9 cellular contexts compared by ENCODE assay signal in genomic region chr14:33949051-33950037, GRCh38. TPM values are rescaled to one million over a fixed set of nuclear protein-coding genes. Genes with fewer than 3 reads are reported as not detected.
DNase-seq lines count a peak whose midpoint lies in the region; ATAC-seq, FAIRE-seq and TF ChIP-seq lines count a peak whose summit lies in the region.
"Had no signal": no experiment of that assay in that cellular context is flagged by ENCODE, and none has a peak within 500 bp of the region (broad histone marks: within the 10 kb centered on the region; RNA-seq: fewer than 3 reads in every experiment).

No MANE protein-coding gene starts in this region.

- no peak overlapping the region for H3K27ac Mint-ChIP-seq in stimulated activated naive B cell treated with anti-CD40 and anti-IgM and Interleukin-4, amounts not matched to agents 10 μg/mL and 1 μg/mL and 100 μg/mL, for 72 hours

- no peaks in the 10 kb centered on the region for H3K36me3 ChIP-seq in keratinocyte (ENCODE audit: control insufficient read depth in 2 of 2, extremely low read depth in 1 of 2, insufficient read depth in 2 of 2, low read length in 2 of 2)
- H3K36me3 ChIP-seq in MM.1S (replicated peaks; ENCODE audit: insufficient read depth, low read length) = no peaks in the 10 kb centered on the region

- peaks cover 34 to 66% of the 10 kb centered on the region in 2 donors for H3K27me3 Mint-ChIP-seq in stimulated activated naive B cell treated with anti-CD40 and anti-IgM and Interleukin-4, amounts not matched to agents 10 μg/mL and 1 μg/mL and 100 μg/mL, for 72 hours

- H3K4me3 ChIP-seq in keratinocyte (ENCODE audit: control insufficient read depth in 2 of 3, extremely low read depth in 1 of 3, insufficient read depth in 2 of 3, low read depth in 1 of 3, low read length in 3 of 3) (peak overlapping the region; percentile 65 to 75 (median 73)), MM.1S (ENCODE audit: low read length) (no peak overlapping the region)

- H3K9ac ChIP-seq in keratinocyte (ENCODE audit: control insufficient read depth, extremely low read depth, insufficient read depth, low read length) = no peak overlapping the region
- H3K9ac ChIP-seq in MM.1S (ENCODE audit: low read length) = no peak overlapping the region

- peaks cover 24% of the 10 kb centered on the region for H3K27me3 ChIP-seq in keratinocyte (ENCODE audit: control insufficient read depth, extremely low read depth, insufficient read depth, low read length)
- no peaks in the 10 kb centered on the region for H3K27me3 ChIP-seq in MM.1S (replicated peaks; ENCODE audit: insufficient read depth, low read length)

- TF ChIP-seq CTCF in keratinocyte (optimal IDR thresholded peaks at IDR 0.05 in 1 of 3, IDR thresholded peaks at IDR 0.05 in 1 of 3, conservative IDR thresholded peaks at IDR 0.05 in 1 of 3; ENCODE audit: extremely low read depth in 1 of 3, insufficient read depth in 2 of 3, low read length in 3 of 3) (no peak), MM.1S (IDR thresholded peaks at IDR 0.05; ENCODE audit: low read length) (no peak)

- H3K27ac ChIP-seq in keratinocyte (ENCODE audit: control insufficient read depth, insufficient read depth, low read length) = no peak overlapping the region
- no peak overlapping the region for H3K27ac ChIP-seq in MM.1S (ENCODE audit: low read length)

- H3K9me3 Mint-ChIP-seq in stimulated activated naive B cell treated with anti-CD40 and anti-IgM and Interleukin-4, amounts not matched to agents 10 μg/mL and 1 μg/mL and 100 μg/mL, for 72 hours = no peaks in the 10 kb centered on the region

- no peaks in the 10 kb centered on the region for H3K9me1 ChIP-seq in keratinocyte (ENCODE audit: control insufficient read depth, extremely low read depth, insufficient read depth, low read length)

- peak overlapping the region; percentile 88 to 96 for H3K4me3 Mint-ChIP-seq in stimulated activated naive B cell treated with anti-CD40 and anti-IgM and Interleukin-4, amounts not matched to agents 10 μg/mL and 1 μg/mL and 100 μg/mL, for 72 hours

- no peaks in the 10 kb centered on the region for H3K36me3 Mint-ChIP-seq in stimulated activated naive B cell treated with anti-CD40 and anti-IgM and Interleukin-4, amounts not matched to agents 10 μg/mL and 1 μg/mL and 100 μg/mL, for 72 hours

- DNase-seq in NCI-H2171 treated with DMSO at 0.1 percent for 48 hours (lab: John Stamatoyannopoulos, UW) (peak; percentile 39), NCI-H2171 (lab: John Stamatoyannopoulos, UW) (no peak), UCSD-AML1 (lab: John Stamatoyannopoulos, UW; ENCODE audit: unreplicated experiment) (peak; percentile 21), keratinocyte (ENCODE audit: low read depth, low spot score) (no peak), EL (no peak), HuH-7 (ENCODE audit: low spot score) (no peak), MM.1S (no peak)
- DNase-seq in stimulated activated naive B cell treated with anti-CD40 and anti-IgM and Interleukin-4, amounts not matched to agents 10 μg/mL and 1 μg/mL and 100 μg/mL, for 72 hours = no peak
- DNase-seq: stimulated activated CD4-positive, alpha-beta T cell treated with anti-CD3 and anti-CD28 coated beads, Interleukin-1b, Interleukin-23, amount 100 ng/mL, for 48 hours had no signal

- H3K9me2 ChIP-seq in MM.1S (replicated peaks; ENCODE audit: insufficient read depth, low read length) = no peaks in the 10 kb centered on the region

- H3K4me2 ChIP-seq in keratinocyte (ENCODE audit: control insufficient read depth, extremely low read depth, insufficient read depth, low read depth, low read length) (peak overlapping the region; percentile 89), MM.1S (ENCODE audit: low read depth, low read length) (no peak overlapping the region)

- no peak for ATAC-seq in stimulated activated naive B cell treated with anti-CD40 and anti-IgM and Interleukin-4, amounts not matched to agents 10 μg/mL and 1 μg/mL and 100 μg/mL, for 72 hours (replicated peaks)

- H3K4me1 Mint-ChIP-seq in stimulated activated naive B cell treated with anti-CD40 and anti-IgM and Interleukin-4, amounts not matched to agents 10 μg/mL and 1 μg/mL and 100 μg/mL, for 72 hours = peaks cover 15 to 56% of the 10 kb centered on the region in 2 donors

- no peaks in the 10 kb centered on the region for H3F3A ChIP-seq in MM.1S (ENCODE audit: insufficient read depth, low read length)

- dilution Hi-C loops in keratinocyte (cut with MboI; ENCODE audit: extremely low pct_ligation_motif_present, low sequenced_read_pairs) = no loop called here

- H4K20me1 ChIP-seq in keratinocyte (ENCODE audit: control insufficient read depth, extremely low read depth, insufficient read depth, low read length) (no peaks in the 10 kb centered on the region), MM.1S (ENCODE audit: insufficient read depth, low read length) (no peaks in the 10 kb centered on the region)

- H3K9me3 ChIP-seq in keratinocyte (ENCODE audit: control insufficient read depth, low read depth, low read length) (no peaks in the 10 kb centered on the region), MM.1S (replicated peaks; ENCODE audit: insufficient read depth, low read length) (no peaks in the 10 kb centered on the region)

- H2AFZ ChIP-seq in keratinocyte (ENCODE audit: control insufficient read depth, low read length) = no peak overlapping the region
- no peak overlapping the region for H2AFZ ChIP-seq in MM.1S (ENCODE audit: low read length)

- H3K79me2 ChIP-seq in keratinocyte (ENCODE audit: control insufficient read depth, insufficient read depth, low read length) (no peaks in the 10 kb centered on the region), MM.1S (ENCODE audit: low read length) (no peaks in the 10 kb centered on the region)

- no peak for FAIRE-seq in keratinocyte (lab: Jason Lieb, UNC)

- H3K4me1 ChIP-seq in keratinocyte (ENCODE audit: control insufficient read depth, extremely low read depth, insufficient read depth, low read length) (peaks cover 18% of the 10 kb centered on the region), MM.1S (ENCODE audit: low read length) (no peaks in the 10 kb centered on the region)

RNA-seq across cellular contexts. Expression of gene EGLN3, which starts 1.5 kb away (rescaled TPM):
- polyA plus RNA-seq in keratinocyte = 4.7 to 13.3 TPM (median 9.3 TPM) in 3 replicates
- 20.2 TPM for polyA plus RNA-seq in keratinocyte (2011; ENCODE audit: low read depth)
- polyA plus RNA-seq in keratinocyte (2011; cell fraction: cytosol; rRNA removed) = 5.8 and 12.4 TPM in 2 replicates
- polyA plus RNA-seq in keratinocyte (2011; cell fraction: nucleus; rRNA removed) = 11.6 and 12.3 TPM in 2 replicates
- 4.2 and 58.5 TPM in 2 replicates for polyA plus RNA-seq in keratinocyte (2012; ENCODE audit: low replicate concordance)
- polyA minus RNA-seq in keratinocyte = 5.2 to 16.4 TPM (median 12.8 TPM) in 3 replicates
- polyA minus RNA-seq in keratinocyte (2011; cell fraction: cytosol; rRNA and poly(A)+ RNA removed) = 9.8 TPM
- 7.4 and 9.8 TPM in 2 replicates for polyA minus RNA-seq in keratinocyte (2011; cell fraction: nucleus; rRNA and poly(A)+ RNA removed)

Comparison
In these comparisons a context has a peak if more than half of its experiments do, and no peak if none do; other contexts are left out.
1. DNase-seq: peak in NCI-H2171 treated with DMSO at 0.1 percent for 48 hours (single experiment) and UCSD-AML1 (single experiment); none in NCI-H2171 (single experiment), keratinocyte (single experiment), stimulated activated naive B cell treated with anti-CD40 and anti-IgM and Interleukin-4, amounts not matched to agents 10 μg/mL and 1 μg/mL and 100 μg/mL, for 72 hours (single experiment), EL (single experiment), HuH-7 (single experiment) and MM.1S (single experiment).